Comparison of ENCODE assay signal across 8 cellular contexts in the genomic region with DNA sequence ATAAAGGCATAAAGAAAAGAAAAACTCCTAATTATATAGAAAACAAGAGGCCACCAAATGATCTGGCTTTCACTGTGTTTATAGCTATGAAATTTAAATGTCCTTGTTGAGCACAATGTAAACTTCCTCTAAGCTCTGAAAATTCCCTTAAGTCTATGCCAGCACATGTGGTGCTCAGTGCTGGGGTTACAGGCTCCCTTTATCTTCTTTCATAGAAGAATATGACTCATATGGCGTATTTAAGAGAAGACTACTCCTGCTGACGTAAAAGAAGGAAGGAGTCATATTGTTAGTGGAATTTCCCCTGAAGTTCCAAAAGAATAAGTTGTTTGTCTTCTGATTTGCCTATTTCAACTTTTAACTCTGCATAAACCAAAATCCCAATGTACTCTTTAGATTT. TPM values are rescaled to one million over a fixed set of nuclear protein-coding genes. Genes with fewer than 3 reads are reported as not detected.
A peak's percentile ranks its signal among the peaks of the same experiment; 100 is the strongest.
DNase-seq lines count a peak whose midpoint lies in the region; ATAC-seq, FAIRE-seq and TF ChIP-seq lines count a peak whose summit lies in the region.

No MANE protein-coding gene starts in this region.

- ATAC-seq in effector memory CD8-positive, alpha-beta T cell (replicated peaks): peak; percentile 37

- no peak for DNase-seq in GM12892 (ENCODE audit: insufficient read length)
- peak; percentile 91 for DNase-seq in HFFc6
- DNase-seq in RCC 7860 (ENCODE audit: low spot score): peak; percentile 78
- DNase-seq in effector memory CD8-positive, alpha-beta T cell: no peak
- DNase-seq in pulmonary artery endothelial cell (ENCODE audit: low read depth, low spot score): peak; percentile 93
- no peak for DNase-seq in activated gamma-delta T cell treated with Interleukin-2 at 50 U/mL for 16 hours
- no peak for DNase-seq in NCI-H2107 (lab: John Stamatoyannopoulos, UW)
- DNase-seq in NCI-H187 treated with DMSO at 0.1 percent for 48 hours (lab: John Stamatoyannopoulos, UW): no peak

- no peak for TF ChIP-seq POLR2A in GM12892 (IDR thresholded peaks at IDR 0.05; ENCODE audit: low read depth, low read length)

- peaks cover 27% of the 10 kb centered on the region for H3K36me3 Mint-ChIP-seq in HFFc6 (ENCODE audit: low read depth)
- peaks cover 41% of the 10 kb centered on the region for H3K36me3 Mint-ChIP-seq in effector memory CD8-positive, alpha-beta T cell (ENCODE audit: insufficient read depth)

- peak overlapping the region; percentile 75 for H3K4me3 Mint-ChIP-seq in HFFc6
- no peak overlapping the region for H3K4me3 Mint-ChIP-seq in effector memory CD8-positive, alpha-beta T cell

- TF ChIP-seq CTCF in HFFc6 (IDR thresholded peaks at IDR 0.05): no peak

- FAIRE-seq in GM12892 (lab: Jason Lieb, UNC): peak; percentile 78
- FAIRE-seq in RCC 7860 (lab: Jason Lieb, UNC): peak; percentile 70

- H3K27ac Mint-ChIP-seq in HFFc6: peak overlapping the region; percentile 97
- no peak overlapping the region for H3K27ac Mint-ChIP-seq in effector memory CD8-positive, alpha-beta T cell

- no peaks in the 10 kb centered on the region; the same call in 1 of the 2 replicates for H3K27me3 Mint-ChIP-seq in HFFc6 (ENCODE audit: insufficient read depth)
- no peaks in the 10 kb centered on the region for H3K27me3 Mint-ChIP-seq in effector memory CD8-positive, alpha-beta T cell

- peaks cover 94% of the 10 kb centered on the region for H3K4me1 Mint-ChIP-seq in HFFc6 (ENCODE audit: low read depth)
- H3K4me1 Mint-ChIP-seq in effector memory CD8-positive, alpha-beta T cell (ENCODE audit: low read depth in 2 of 2): peaks cover 10 to 47% of the 10 kb centered on the region in 2 donors

- H3K9me3 Mint-ChIP-seq in HFFc6: no peaks in the 10 kb centered on the region
- no peaks in the 10 kb centered on the region for H3K9me3 Mint-ChIP-seq in effector memory CD8-positive, alpha-beta T cell

RNA-seq across cellular contexts. Expression of gene RNF145, which starts 30.4 kb away (rescaled TPM):
- polyA plus RNA-seq in GM12892 (2012; ENCODE audit: missing spikeins): 38.1 TPM
- 10 to 100 TPM; 69.8 to 88.1 (median 78.6) TPM for total RNA-seq in HFFc6 (2021; fragmentation: NEBNext Ultra II Directional; extraction: Animal tissue kit (Norgen Biotek cat#: 25700))
- 55.7 and 59.3 TPM in 2 replicates for total RNA-seq in pulmonary artery endothelial cell

Comparison
In these comparisons a context has a peak if more than half of its experiments do, and no peak if none do; other contexts are left out.
1. DNase-seq: peak in HFFc6 (single experiment), RCC 7860 (single experiment) and pulmonary artery endothelial cell (single experiment); none in GM12892 (single experiment), effector memory CD8-positive, alpha-beta T cell (0 of 3), activated gamma-delta T cell treated with Interleukin-2 at 50 U/mL for 16 hours (single experiment), NCI-H2107 (single experiment) and NCI-H187 treated with DMSO at 0.1 percent for 48 hours (single experiment).